ENCODE assay signal across 7 cellular contexts in genomic region chr7:111492234-111492633, GRCh38.
"Had no signal": no experiment of that assay in that cellular context is flagged by ENCODE, and none has a peak within 500 bp of the region (broad histone marks: within the 10 kb centered on the region; RNA-seq: fewer than 3 reads in every experiment).

No MANE protein-coding gene starts in this region.

- ATAC-seq: GM23338 had no signal

- H2AFZ ChIP-seq: GM23338 had no signal

- DNase-seq: H9, HCEC 1CT, IMR-90 had no signal

- FAIRE-seq: H1, H54, HTR-8/SVneo had no signal

- H3K4me3 ChIP-seq: GM23338 had no signal

- H3K4me2 ChIP-seq: GM23338 had no signal
